Comparison of ENCODE assay signal across 22 cellular contexts in genomic region chr3:70242297-70242868, GRCh38.
"Had no signal": no experiment of that assay in that cellular context is flagged by ENCODE, and none has a peak within 500 bp of the region (broad histone marks: within the 10 kb centered on the region; RNA-seq: fewer than 3 reads in every experiment).

No MANE protein-coding gene starts in this region.

- H3K9me3 ChIP-seq: SJCRH30 had no signal

- ATAC-seq: HepG2, Panc1, PC-3 had no signal

- H3K36me3 ChIP-seq: SJCRH30 had no signal

- H3K4me3 ChIP-seq: SJCRH30 had no signal

- H3K27ac ChIP-seq: RWPE1, SJCRH30 had no signal

- DNase-seq: IMR-90, Karpas-422, KG1, MM.1S, NCI-H1092 treated with DMSO at 0.1 percent for 48 hours, NCI-H1436, NCI-H187, NCI-H2029, NCI-H2081 treated with DMSO at 0.1 percent for 48 hours, NCI-H2171, NCI-H226, NCI-H446, NCI-H510A, NCI-H524 treated with DMSO at 0.1 percent for 48 hours, NCI-H69, NCI-H774, PC-3, SHP77 treated with DMSO at 0.1 percent for 48 hours, SJCRH30 had no signal

- H3K27me3 ChIP-seq: SJCRH30 had no signal

- H3K4me1 ChIP-seq: SJCRH30 had no signal
